ENCODE assay signal across 2 cellular contexts in genomic region chr3:50352762-50353161, GRCh38.
TF ChIP-seq lines count a peak whose summit lies in the region.

No MANE protein-coding gene starts in this region.

TF ChIP-seq in A549, 52 proteins besides CTCF, POLR2A, EP300 and RAD21:
- TF ChIP-seq RARB (CRISPR knock-in tag; IDR thresholded peaks at IDR 0.05) (no peak), FOXS1 (CRISPR knock-in tag; IDR thresholded peaks at IDR 0.05) (no peak), BHLHE40 (IDR thresholded peaks at IDR 0.05; ENCODE audit: low read depth, low read length) (no peak), ZC3H11A (IDR thresholded peaks at IDR 0.05) (no peak), CBX2 (IDR thresholded peaks at IDR 0.05; ENCODE audit: borderline replicate concordance, low read depth) (no peak), CBX8 (IDR thresholded peaks at IDR 0.05) (no peak), USF2 (IDR thresholded peaks at IDR 0.05) (no peak), EHF (CRISPR knock-in tag; IDR thresholded peaks at IDR 0.05) (no peak), RFX5 (IDR thresholded peaks at IDR 0.05) (no peak), JUNB (IDR thresholded peaks at IDR 0.05) (no peak)
- TF ChIP-seq, protein P1, sequence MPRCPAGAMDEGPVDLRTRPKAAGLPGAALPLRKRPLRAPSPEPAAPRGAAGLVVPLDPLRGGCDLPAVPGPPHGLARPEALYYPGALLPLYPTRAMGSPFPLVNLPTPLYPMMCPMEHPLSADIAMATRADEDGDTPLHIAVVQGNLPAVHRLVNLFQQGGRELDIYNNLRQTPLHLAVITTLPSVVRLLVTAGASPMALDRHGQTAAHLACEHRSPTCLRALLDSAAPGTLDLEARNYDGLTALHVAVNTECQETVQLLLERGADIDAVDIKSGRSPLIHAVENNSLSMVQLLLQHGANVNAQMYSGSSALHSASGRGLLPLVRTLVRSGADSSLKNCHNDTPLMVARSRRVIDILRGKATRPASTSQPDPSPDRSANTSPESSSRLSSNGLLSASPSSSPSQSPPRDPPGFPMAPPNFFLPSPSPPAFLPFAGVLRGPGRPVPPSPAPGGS (IDR thresholded peaks at IDR 0.05), result no peak
- TF ChIP-seq, protein P2, sequence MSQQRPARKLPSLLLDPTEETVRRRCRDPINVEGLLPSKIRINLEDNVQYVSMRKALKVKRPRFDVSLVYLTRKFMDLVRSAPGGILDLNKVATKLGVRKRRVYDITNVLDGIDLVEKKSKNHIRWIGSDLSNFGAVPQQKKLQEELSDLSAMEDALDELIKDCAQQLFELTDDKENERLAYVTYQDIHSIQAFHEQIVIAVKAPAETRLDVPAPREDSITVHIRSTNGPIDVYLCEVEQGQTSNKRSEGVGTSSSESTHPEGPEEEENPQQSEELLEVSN (IDR thresholded peaks at IDR 0.05; ENCODE audit: borderline replicate concordance, low read depth), result no peak

TF ChIP-seq in endothelial cell of umbilical vein, 7 proteins besides CTCF, POLR2A, EP300 and RAD21:
- no peak for TF ChIP-seq FOS (IDR thresholded peaks at IDR 0.05; ENCODE audit: borderline replicate concordance, insufficient read depth, low read length)
- no peak for TF ChIP-seq POLR2AphosphoS5 (IDR thresholded peaks at IDR 0.05; ENCODE audit: insufficient read depth, low read depth, low read length)
TF ChIP-seq in endothelial cell of umbilical vein: peak in this region for 0.
